Comparison of ENCODE assay signal across 9 cellular contexts in genomic region chr1:18556364-18556763, GRCh38.
DNase-seq lines count a peak whose midpoint lies in the region; ATAC-seq, FAIRE-seq and TF ChIP-seq lines count a peak whose summit lies in the region.
"Had no signal": no experiment of that assay in that cellular context is flagged by ENCODE, and none has a peak within 500 bp of the region (broad histone marks: within the 10 kb centered on the region; RNA-seq: fewer than 3 reads in every experiment).

No MANE protein-coding gene starts in this region.

- 13% methylated on average over 2 of the region's 4 CpGs for WGBS in A549 (ENCODE audit: missing lambda C conversion rate)

- no peaks in the 10 kb centered on the region for H4K20me1 ChIP-seq in OCI-LY3 (ENCODE audit: insufficient read depth, low read length)

- H3K36me3 ChIP-seq in OCI-LY3 (replicated peaks; ENCODE audit: low read depth, low read length): no peaks in the 10 kb centered on the region

- no peak overlapping the region for H2AFZ ChIP-seq in OCI-LY3 (ENCODE audit: low read depth, low read length)

- ATAC-seq in A549: peak in 1 of 2 experiments; percentile 77; a peak in 3 of 6 replicates
- no peak for ATAC-seq in stimulated activated naive CD8-positive, alpha-beta T cell treated with anti-CD3 and anti-CD28 coated beads, Interleukin-15, amount 100 ng/mL, for 72 hours
- ATAC-seq in GM19035 (IDR thresholded peaks at IDR 0.05; ENCODE audit: unreplicated experiment): no peak

- POLR2A ChIA-PET in A549 (lab: Yijun Ruan, JAX): interaction anchor here (0.6 kb wide), 1 partner anchor 25 kb away, joined by 3 read pairs; no protein-coding TSS in a partner anchor
- POLR2A ChIA-PET in GM10248 (lab: Yijun Ruan, JAX): no interaction called here

- no peak overlapping the region for H3K9ac ChIP-seq in OCI-LY3 (ENCODE audit: low read length)

- no peak overlapping the region for H3K27ac ChIP-seq in A549
- no peak overlapping the region for H3K27ac ChIP-seq in OCI-LY3 (ENCODE audit: low read length)

- H3K4me3 ChIP-seq in A549 (no peak overlapping the region), OCI-LY3 (ENCODE audit: low read length) (no peak overlapping the region), fibroblast of villous mesenchyme (ENCODE audit: low read depth, low read length) (no peak overlapping the region)

- peaks cover 16% of the 10 kb centered on the region for H3K4me1 Mint-ChIP-seq in stimulated activated naive CD8-positive, alpha-beta T cell treated with anti-CD3 and anti-CD28 coated beads, Interleukin-15, amount 100 ng/mL, for 72 hours

- H3K4me1 ChIP-seq in A549 (peaks cover 4% of the 10 kb centered on the region; the same call in 1 of the 3 replicates), OCI-LY3 (ENCODE audit: low read length) (no peaks in the 10 kb centered on the region)

- no peaks in the 10 kb centered on the region for H3K79me2 ChIP-seq in OCI-LY3 (ENCODE audit: low read length)

- CTCF ChIA-PET in A549 (lab: Yijun Ruan, JAX) (interaction anchor here (0.5 to 2.0 kb wide), 8 partner anchors 10 to 456 kb away, joined by 3 to 7 read pairs (median 3); no protein-coding TSS in a partner anchor), GM10248 (lab: Yijun Ruan, JAX) (interaction anchor here (1.0 to 4.9 kb wide), 3 partner anchors 12 to 27 kb away, joined by 3 to 36 read pairs (median 4); no protein-coding TSS in a partner anchor)

- no peak overlapping the region for H3K27ac Mint-ChIP-seq in stimulated activated naive CD8-positive, alpha-beta T cell treated with anti-CD3 and anti-CD28 coated beads, Interleukin-15, amount 100 ng/mL, for 72 hours

- H3K9me3 ChIP-seq in A549: no peaks in the 10 kb centered on the region
- no peaks in the 10 kb centered on the region for H3K9me3 ChIP-seq in OCI-LY3 (ENCODE audit: insufficient read depth, low read length)

- peak; percentile 16 to 28 for DNase-seq in A549 (ENCODE audit: low read depth in 1 of 2, low spot score in 1 of 2)
- no peak for DNase-seq in GM10248 (ENCODE audit: extremely low spot score)
- DNase-seq in fibroblast of villous mesenchyme (ENCODE audit: low read depth): peak; percentile 10
- no peak for DNase-seq in stimulated activated naive CD8-positive, alpha-beta T cell treated with anti-CD3 and anti-CD28 coated beads, Interleukin-15, amount 100 ng/mL, for 72 hours
- DNase-seq in effector CD4-positive, alpha-beta T cell: no peak
- no peak for DNase-seq in cardiac septum (ENCODE audit: low spot score)

- no peak overlapping the region for H3K4me2 ChIP-seq in A549
- H3K4me2 ChIP-seq in OCI-LY3 (ENCODE audit: low read length): no peak overlapping the region

- 0 out of 5 replicates have a peak, but pooled peaks of 1 of the 2 experiments have one; percentile 6 for TF ChIP-seq RAD21 in A549 (conservative IDR thresholded peaks at IDR 0.05 in 1 of 2, IDR thresholded peaks at IDR 0.05 in 1 of 2)

- peaks cover 65% of the 10 kb centered on the region for H3K27me3 Mint-ChIP-seq in stimulated activated naive CD8-positive, alpha-beta T cell treated with anti-CD3 and anti-CD28 coated beads, Interleukin-15, amount 100 ng/mL, for 72 hours

- H3K4me3 Mint-ChIP-seq in stimulated activated naive CD8-positive, alpha-beta T cell treated with anti-CD3 and anti-CD28 coated beads, Interleukin-15, amount 100 ng/mL, for 72 hours: no peak overlapping the region
- H3K4me3 Mint-ChIP-seq: IgD-negative memory B cell had no signal

- TF ChIP-seq POLR2A in A549 (IDR thresholded peaks at IDR 0.05; ENCODE audit: low read length): no peak

- TF ChIP-seq EP300 in A549 (IDR thresholded peaks at IDR 0.05): no peak

- H3K9me3 Mint-ChIP-seq in stimulated activated naive CD8-positive, alpha-beta T cell treated with anti-CD3 and anti-CD28 coated beads, Interleukin-15, amount 100 ng/mL, for 72 hours: no peaks in the 10 kb centered on the region

- TF ChIP-seq CTCF in A549 (IDR thresholded peaks at IDR 0.05) (peak; percentile 44), GM10248 (IDR thresholded peaks at IDR 0.05; ENCODE audit: control extremely low read depth, extremely low read depth, low read depth, missing control alignments) (peak; percentile 34), OCI-LY3 (IDR thresholded peaks at IDR 0.05; ENCODE audit: low read depth, low read length) (peak; percentile 35; the same call in 1 of the 2 replicates), fibroblast of villous mesenchyme (IDR thresholded peaks at IDR 0.05; ENCODE audit: insufficient read depth, low read depth, low read length) (peak; percentile 34)

- no peaks in the 10 kb centered on the region; the same call in 1 of the 2 replicates for H3K27me3 ChIP-seq in OCI-LY3 (ENCODE audit: low read depth, low read length)

- FAIRE-seq in A549 (lab: Jason Lieb, UNC): no peak

- intact Hi-C loops in cardiac septum (cut with DNase I): no loop called here

TF ChIP-seq in A549, 52 proteins besides CTCF, POLR2A, EP300 and RAD21:
- TF ChIP-seq NR3C1 (IDR thresholded peaks at IDR 0.05) (no peak), SMC3 (IDR thresholded peaks at IDR 0.05) (peak; percentile 12; the same call in 1 of the 3 replicates)

Comparison
In these comparisons a context has a peak if more than half of its experiments do, and no peak if none do; other contexts are left out.
1. DNase-seq: peak in A549 (2 of 2) and fibroblast of villous mesenchyme (single experiment); none in GM10248 (single experiment), stimulated activated naive CD8-positive, alpha-beta T cell treated with anti-CD3 and anti-CD28 coated beads, Interleukin-15, amount 100 ng/mL, for 72 hours (0 of 2), effector CD4-positive, alpha-beta T cell (single experiment) and cardiac septum (single experiment).
2. Peak in every context shown above with its lines, with median percentiles within 50 percentile points of each other: CTCF ChIP-seq.